9 cellular contexts compared by ENCODE assay signal in genomic region chr12:116662612-116663144, GRCh38.
DNase-seq lines count a peak whose midpoint lies in the region; ATAC-seq and TF ChIP-seq lines count a peak whose summit lies in the region.
"Had no signal": no experiment of that assay in that cellular context is flagged by ENCODE, and none has a peak within 500 bp of the region (broad histone marks: within the 10 kb centered on the region; RNA-seq: fewer than 3 reads in every experiment).

No MANE protein-coding gene starts in this region.

- H3K27ac Mint-ChIP-seq in neural progenitor cell, result peak overlapping the region; percentile 98

- H3K27ac ChIP-seq in neural progenitor cell, result no peak overlapping the region

- H3K36me3 ChIP-seq in neural progenitor cell, result no peaks in the 10 kb centered on the region

- H3K4me3 ChIP-seq in choroid plexus epithelial cell (ENCODE audit: low read depth, low read length), result no peak overlapping the region
- no peak overlapping the region for H3K4me3 ChIP-seq in neural progenitor cell
- H3K4me3 ChIP-seq: skin epidermis had no signal

- no peak for ATAC-seq in GM19455 (IDR thresholded peaks at IDR 0.05; ENCODE audit: unreplicated experiment)
- ATAC-seq in GM19023 (IDR thresholded peaks at IDR 0.05; ENCODE audit: unreplicated experiment), result no peak
- ATAC-seq in GM18519 (IDR thresholded peaks at IDR 0.05; ENCODE audit: low FRiP score, unreplicated experiment), result no peak

- H3K9ac ChIP-seq in neural progenitor cell, result no peak overlapping the region

- H3K4me3 Mint-ChIP-seq in neural progenitor cell, result peak overlapping the region; percentile 75

- peak; percentile 31 for TF ChIP-seq CTCF in choroid plexus epithelial cell (conservative IDR thresholded peaks at IDR 0.05; ENCODE audit: low read depth, low read length)
- no peak for TF ChIP-seq CTCF in neural progenitor cell (IDR thresholded peaks at IDR 0.05)

- H3K9me3 ChIP-seq in neural progenitor cell (ENCODE audit: low read depth), result no peaks in the 10 kb centered on the region

- H3K36me3 Mint-ChIP-seq in neural progenitor cell, result no peaks in the 10 kb centered on the region

- no peaks in the 10 kb centered on the region for H3K79me2 ChIP-seq in neural progenitor cell (ENCODE audit: low read depth)

- peaks cover 30% of the 10 kb centered on the region for H3K4me1 ChIP-seq in neural progenitor cell

- peak overlapping the region; percentile 43 for H2AFZ ChIP-seq in neural progenitor cell (replicated peaks)

- H3K9me3 Mint-ChIP-seq in neural progenitor cell, result no peaks in the 10 kb centered on the region

- peaks cover 17% of the 10 kb centered on the region for H3F3A ChIP-seq in neural progenitor cell (ENCODE audit: low read depth)

- H3K4me1 Mint-ChIP-seq in neural progenitor cell, result peaks cover 58% of the 10 kb centered on the region

- H3K27me3 ChIP-seq in neural progenitor cell, result no peaks in the 10 kb centered on the region

- H3K4me2 ChIP-seq in neural progenitor cell, result peak overlapping the region; percentile 50

- peak; percentile 82 for DNase-seq in DMS53 treated with DMSO at 0.1 percent for 48 hours (lab: John Stamatoyannopoulos, UW; ENCODE audit: unreplicated experiment)
- peak; percentile 76 for DNase-seq in NCI-H2196 (lab: John Stamatoyannopoulos, UW; ENCODE audit: unreplicated experiment)
- DNase-seq in choroid plexus epithelial cell (ENCODE audit: low read depth), result peak; percentile 48
- DNase-seq in neural progenitor cell (ENCODE audit: low spot score), result peak; percentile 80
- no peak for DNase-seq in effector CD4-positive, alpha-beta T cell

- peaks cover 18% of the 10 kb centered on the region for H3K27me3 Mint-ChIP-seq in neural progenitor cell (ENCODE audit: insufficient read depth, low read depth)

- H4K20me1 ChIP-seq in neural progenitor cell (ENCODE audit: low read depth), result no peaks in the 10 kb centered on the region
